10 cellular contexts compared by ENCODE assay signal in genomic region chr11:68327586-68328370, GRCh38. TPM values are rescaled to one million over a fixed set of nuclear protein-coding genes. Genes with fewer than 3 reads are reported as not detected.
DNase-seq lines count a peak whose midpoint lies in the region; ATAC-seq, FAIRE-seq and TF ChIP-seq lines count a peak whose summit lies in the region.
"Had no signal": no experiment of that assay in that cellular context is flagged by ENCODE, and none has a peak within 500 bp of the region (broad histone marks: within the 10 kb centered on the region; RNA-seq: fewer than 3 reads in every experiment).

No MANE protein-coding gene starts in this region.

- H3K27me3 ChIP-seq in HepG2 (ENCODE audit: control insufficient read depth in 1 of 2, insufficient read depth in 2 of 2, low read length in 2 of 2): no peaks in the 10 kb centered on the region
- no peaks in the 10 kb centered on the region for H3K27me3 ChIP-seq in suprapubic skin
- H3K27me3 ChIP-seq: cardiac muscle cell had no signal

- no peaks in the 10 kb centered on the region for H3K9me3 Mint-ChIP-seq in activated CD4-positive, alpha-beta T cell treated with anti-CD3 and anti-CD28 coated beads, Interleukin-2, amount 10 ng/mL, durations not matched to agents 7 days and 5 days
- H3K9me3 Mint-ChIP-seq in activated naive CD8-positive, alpha-beta T cell treated with anti-CD3 and anti-CD28 coated beads, Interleukin-2, amount 10 ng/mL, durations not matched to agents 7 days and 5 days: no peaks in the 10 kb centered on the region

- H3K27ac Mint-ChIP-seq in activated CD4-positive, alpha-beta T cell treated with anti-CD3 and anti-CD28 coated beads, Interleukin-2, amount 10 ng/mL, durations not matched to agents 7 days and 5 days: peak overlapping the region; percentile 41
- peak overlapping the region; percentile 73 for H3K27ac Mint-ChIP-seq in activated naive CD8-positive, alpha-beta T cell treated with anti-CD3 and anti-CD28 coated beads, Interleukin-2, amount 10 ng/mL, durations not matched to agents 7 days and 5 days

- peaks cover 15% of the 10 kb centered on the region for H3K36me3 Mint-ChIP-seq in activated CD4-positive, alpha-beta T cell treated with anti-CD3 and anti-CD28 coated beads, Interleukin-2, amount 10 ng/mL, durations not matched to agents 7 days and 5 days (ENCODE audit: low read depth)
- H3K36me3 Mint-ChIP-seq in activated naive CD8-positive, alpha-beta T cell treated with anti-CD3 and anti-CD28 coated beads, Interleukin-2, amount 10 ng/mL, durations not matched to agents 7 days and 5 days: peaks cover 4% of the 10 kb centered on the region

- TF ChIP-seq EP300 in HepG2 (IDR thresholded peaks at IDR 0.05; ENCODE audit: low read depth in 2 of 2, low read length in 2 of 2): no peak
- no peak for TF ChIP-seq EP300 in HepG2 (CRISPR knock-in tag; IDR thresholded peaks at IDR 0.05; ENCODE audit: borderline replicate concordance)
- no peak for TF ChIP-seq EP300 in suprapubic skin (IDR thresholded peaks at IDR 0.05)

- H3K4me3 ChIP-seq in HepG2 (replicated peaks in 1 of 3; ENCODE audit: insufficient read depth in 1 of 3, low read depth in 2 of 3, low read length in 3 of 3): 0 out of 6 replicates have a peak overlapping the region, but pooled peaks of 1 of the 3 experiments have one; percentile 27
- peak overlapping the region; percentile 13 for H3K4me3 ChIP-seq in suprapubic skin
- H3K4me3 ChIP-seq: cardiac muscle cell had no signal

- H3K4me2 ChIP-seq in HepG2 (ENCODE audit: low read depth, low read length): peak overlapping the region; percentile 49

- no peak for TF ChIP-seq POLR2A in HepG2 (IDR thresholded peaks at IDR 0.05; ENCODE audit: insufficient read depth in 1 of 2, low read depth in 2 of 2, low read length in 2 of 2)
- no peak for TF ChIP-seq POLR2A in suprapubic skin (IDR thresholded peaks at IDR 0.05)

- H2AFZ ChIP-seq in HepG2 (ENCODE audit: low read length): no peak overlapping the region

- H3K79me2 ChIP-seq in HepG2 (ENCODE audit: insufficient read depth, low read length): peaks cover 99% of the 10 kb centered on the region

- H3K4me1 Mint-ChIP-seq in activated CD4-positive, alpha-beta T cell treated with anti-CD3 and anti-CD28 coated beads, Interleukin-2, amount 10 ng/mL, durations not matched to agents 7 days and 5 days: peaks cover 60% of the 10 kb centered on the region
- H3K4me1 Mint-ChIP-seq in activated naive CD8-positive, alpha-beta T cell treated with anti-CD3 and anti-CD28 coated beads, Interleukin-2, amount 10 ng/mL, durations not matched to agents 7 days and 5 days: peaks cover 53% of the 10 kb centered on the region

- no peak for TF ChIP-seq RAD21 in HepG2 (CRISPR knock-in tag; IDR thresholded peaks at IDR 0.05)

- H3K9me3 ChIP-seq in HepG2 (ENCODE audit: low read length) (no peaks in the 10 kb centered on the region), suprapubic skin (no peaks in the 10 kb centered on the region)

- peak overlapping the region; percentile 17 for H3K9ac ChIP-seq in HepG2 (ENCODE audit: insufficient read depth, low read depth, low read length)

- peak overlapping the region; percentile 82 for H3K27ac ChIP-seq in HepG2 (ENCODE audit: extremely low read length, insufficient read depth, low read length)
- H3K27ac ChIP-seq in suprapubic skin: no peak overlapping the region
- H3K27ac ChIP-seq: cardiac muscle cell had no signal

- in situ Hi-C loops in HepG2 (cut with HindIII; ENCODE audit: extremely low pct_ligation_motif_present, low pct_unique_long_range_greater_than_20kb): no loop called here

- no peak for ATAC-seq in activated naive CD8-positive, alpha-beta T cell treated with anti-CD3 and anti-CD28 coated beads, Interleukin-2, amount 10 ng/mL, durations not matched to agents 7 days and 5 days (ENCODE audit: low read depth)
- ATAC-seq in HepG2: no peak

- DNase-seq in activated CD4-positive, alpha-beta T cell treated with anti-CD3 and anti-CD28 coated beads, Interleukin-2, amount 10 ng/mL, durations not matched to agents 7 days and 5 days: no peak
- no peak for DNase-seq in activated CD4-positive, alpha-beta T cell treated with anti-CD3 and anti-CD28 coated beads, Interleukin-2, amount 50 U/mL, for 4 hours
- DNase-seq in activated naive CD8-positive, alpha-beta T cell treated with anti-CD3 and anti-CD28 coated beads, Interleukin-2, amount 10 ng/mL, durations not matched to agents 7 days and 5 days: no peak
- DNase-seq in HepG2 (ENCODE audit: low spot score) (no peak), suprapubic skin (ENCODE audit: low spot score in 2 of 2) (no peak), NCI-H82 treated with DMSO at 0.1 percent for 48 hours (lab: John Stamatoyannopoulos, UW; ENCODE audit: unreplicated experiment) (no peak), foreskin melanocyte (no peak)
- no peak for DNase-seq in stimulated activated CD4-positive, alpha-beta T cell treated with anti-CD3 and anti-CD28 coated beads, Interleukin-2, amount 100 ng/mL, for 24 hours
- DNase-seq: activated T-cell treated with anti-CD3 and anti-CD28 coated beads, Interleukin-2, amount 50 U/mL, for 1 hour had no signal

- no peak for TF ChIP-seq CTCF in HepG2 (CRISPR knock-in tag; IDR thresholded peaks at IDR 0.05)
- no peak for TF ChIP-seq CTCF in suprapubic skin (IDR thresholded peaks at IDR 0.05)

- H3K36me3 ChIP-seq in HepG2 (replicated peaks in 1 of 2; ENCODE audit: control insufficient read depth in 1 of 2, insufficient read depth in 2 of 2, low read length in 2 of 2) (peaks cover 5 to 15% of the 10 kb centered on the region in 2 experiments; a peak in 4 of 5 replicates), suprapubic skin (no peaks in the 10 kb centered on the region)
- H3K36me3 ChIP-seq: cardiac muscle cell had no signal

- H4K20me1 ChIP-seq in HepG2 (ENCODE audit: insufficient read depth, low read length): peaks cover 25% of the 10 kb centered on the region; the same call in 1 of the 2 replicates

- H3K4me1 ChIP-seq in HepG2 (ENCODE audit: insufficient read depth, low read length) (peaks cover 99% of the 10 kb centered on the region), suprapubic skin (peaks cover 59% of the 10 kb centered on the region)

- CTCF ChIA-PET in activated CD4-positive, alpha-beta T cell treated with anti-CD3 and anti-CD28 coated beads, Interleukin-2, amount 10 ng/mL, durations not matched to agents 7 days and 5 days (lab: Charles Lee): interaction anchor here (0.7 to 1.3 kb wide), 3 partner anchors 8 to 26 kb away, joined by 3 read pairs; no protein-coding TSS in a partner anchor
- CTCF ChIA-PET in HepG2 (lab: Yijun Ruan, JAX; ENCODE audit: low intra/inter-chr PET ratio, low total read pairs): no interaction called here

- no TSS peak for BruUV-seq in HepG2 (replicated peaks; lab: Mats Ljungman, UMichigan)

- intact Hi-C loops in HepG2 (cut with micrococcal nuclease; ENCODE audit: unreplicated experiment): loop anchor here (2.0 kb wide), 1 partner anchor 13 kb away; no protein-coding TSS in a partner anchor

- 25% methylated on average over 12 of the region's 19 CpGs for WGBS in HepG2 (ENCODE audit: low lambda C conversion rate)
- 47% methylated on average over 19 of the region's 19 CpGs for WGBS in suprapubic skin

- FAIRE-seq in HepG2 (lab: Jason Lieb, UNC): no peak

- H3K27me3 Mint-ChIP-seq in activated CD4-positive, alpha-beta T cell treated with anti-CD3 and anti-CD28 coated beads, Interleukin-2, amount 10 ng/mL, durations not matched to agents 7 days and 5 days: no peaks in the 10 kb centered on the region
- peaks cover 2% of the 10 kb centered on the region for H3K27me3 Mint-ChIP-seq in activated naive CD8-positive, alpha-beta T cell treated with anti-CD3 and anti-CD28 coated beads, Interleukin-2, amount 10 ng/mL, durations not matched to agents 7 days and 5 days

- H3K4me3 Mint-ChIP-seq in activated CD4-positive, alpha-beta T cell treated with anti-CD3 and anti-CD28 coated beads, Interleukin-2, amount 10 ng/mL, durations not matched to agents 7 days and 5 days: peak overlapping the region; percentile 38
- peak overlapping the region; percentile 68 for H3K4me3 Mint-ChIP-seq in activated naive CD8-positive, alpha-beta T cell treated with anti-CD3 and anti-CD28 coated beads, Interleukin-2, amount 10 ng/mL, durations not matched to agents 7 days and 5 days

- POLR2A ChIA-PET in activated CD4-positive, alpha-beta T cell treated with anti-CD3 and anti-CD28 coated beads, Interleukin-2, amount 10 ng/mL, durations not matched to agents 7 days and 5 days (lab: Charles Lee): no interaction called here
- POLR2A ChIA-PET in activated naive CD8-positive, alpha-beta T cell treated with anti-CD3 and anti-CD28 coated beads, Interleukin-2, amount 10 ng/mL, durations not matched to agents 7 days and 5 days (lab: Charles Lee): interaction anchor here (1.0 to 1.4 kb wide), 3 partner anchors 14 to 46 kb away, joined by 3 to 5 read pairs (median 3); no protein-coding TSS in a partner anchor
- POLR2A ChIA-PET in HepG2 (lab: Yijun Ruan, JAX): interaction anchor here (0.9 to 8.9 kb wide), 10 partner anchors 9 to 181 kb away, joined by 3 to 106 read pairs (median 8); partner anchors contain the start of gene C11orf24

RNA-seq across cellular contexts. Expression of gene LRP5, which starts 15.4 kb away (rescaled TPM):
- total RNA-seq in activated CD4-positive, alpha-beta T cell treated with anti-CD3 and anti-CD28 coated beads, Interleukin-2, amount 10 ng/mL, durations not matched to agents 7 days and 5 days: 10 to 100 TPM; 32.2 to 32.7 TPM
- 10 to 100 TPM; 22.3 to 23.3 TPM for total RNA-seq in activated naive CD8-positive, alpha-beta T cell treated with anti-CD3 and anti-CD28 coated beads, Interleukin-2, amount 10 ng/mL, durations not matched to agents 7 days and 5 days
- total RNA-seq in HepG2 (2016; rRNA removed; fragmentation: Illumina TruSeq; extraction: Trizol) (23.6 and 40.4 TPM in 2 replicates), suprapubic skin (10 to 100 TPM; 27.3 to 60.1 (median 35.0) TPM)
- total RNA-seq in HepG2 (2016; cell fraction: cytosol; rRNA removed; fragmentation: Illumina TruSeq; extraction: Trizol; ENCODE audit: low read depth): 19.7 and 22.6 TPM in 2 replicates
- total RNA-seq in HepG2 (2016; cell fraction: insoluble cytoplasmic fraction; rRNA removed; fragmentation: Illumina TruSeq; extraction: Trizol): 17.6 and 41.1 TPM in 2 replicates
- 27.9 and 29.7 TPM in 2 replicates for total RNA-seq in HepG2 (2016; cell fraction: membrane; rRNA removed; fragmentation: Illumina TruSeq; extraction: Trizol)
- 50.9 and 60.6 TPM in 2 replicates for total RNA-seq in HepG2 (2016; cell fraction: nucleus; rRNA removed; fragmentation: Illumina TruSeq; extraction: Trizol)
- polyA plus RNA-seq in HepG2 (2011; rRNA removed): 64.0 and 83.4 TPM in 2 replicates
- polyA plus RNA-seq in HepG2 (2011; cell fraction: cytosol; rRNA removed): 37.9 and 59.3 TPM in 2 replicates
- polyA plus RNA-seq in HepG2 (2011; cell fraction: nucleus; rRNA removed): 131 and 158 TPM in 2 replicates
- 80.7 and 119 TPM in 2 replicates for polyA plus RNA-seq in HepG2 (2012)
- 10.8 and 12.1 TPM in 2 replicates for polyA plus RNA-seq in HepG2 (2016; cell fraction: cytosol; fragmentation: Illumina TruSeq; extraction: Trizol; ENCODE audit: low read depth)
- polyA plus RNA-seq in HepG2 (2016; cell fraction: insoluble cytoplasmic fraction; fragmentation: Illumina TruSeq; extraction: Trizol; ENCODE audit: low read depth): 25.6 and 36.8 TPM in 2 replicates
- polyA plus RNA-seq in HepG2 (2016; cell fraction: membrane; fragmentation: Illumina TruSeq; extraction: Trizol; ENCODE audit: low read depth): 20.7 and 25.9 TPM in 2 replicates
- 130 and 133 TPM in 2 replicates for polyA plus RNA-seq in HepG2 (2016; cell fraction: nucleus; fragmentation: Illumina TruSeq; extraction: Trizol; ENCODE audit: insufficient read depth, low read depth)
- polyA minus RNA-seq in HepG2 (2011; rRNA and poly(A)+ RNA removed; ENCODE audit: low replicate concordance): 49.7 and 219 TPM in 2 replicates
- 75.4 and 75.5 TPM in 2 replicates for polyA minus RNA-seq in HepG2 (2011; cell fraction: cytosol; rRNA and poly(A)+ RNA removed)
- 58.3 and 59.0 TPM in 2 replicates for polyA minus RNA-seq in HepG2 (2011; cell fraction: nucleus; rRNA and poly(A)+ RNA removed)

RNA-seq across cellular contexts. Expression of gene C11orf24, which starts 56.0 kb away (rescaled TPM):
- 10 to 100 TPM; 20.0 to 25.2 TPM for total RNA-seq in activated CD4-positive, alpha-beta T cell treated with anti-CD3 and anti-CD28 coated beads, Interleukin-2, amount 10 ng/mL, durations not matched to agents 7 days and 5 days
- 10 to 100 TPM; 23.1 to 23.5 TPM for total RNA-seq in activated naive CD8-positive, alpha-beta T cell treated with anti-CD3 and anti-CD28 coated beads, Interleukin-2, amount 10 ng/mL, durations not matched to agents 7 days and 5 days
- total RNA-seq in HepG2 (2016; rRNA removed; fragmentation: Illumina TruSeq; extraction: Trizol) (50.8 and 55.5 TPM in 2 replicates), suprapubic skin (10 to 100 TPM in 3 of 4 donors, 1 to 10 TPM in 1; 7.2 to 24.8 (median 16.7) TPM)
- 110 and 141 TPM in 2 replicates for total RNA-seq in HepG2 (2016; cell fraction: cytosol; rRNA removed; fragmentation: Illumina TruSeq; extraction: Trizol; ENCODE audit: low read depth)
- 53.9 and 57.2 TPM in 2 replicates for total RNA-seq in HepG2 (2016; cell fraction: insoluble cytoplasmic fraction; rRNA removed; fragmentation: Illumina TruSeq; extraction: Trizol)
- 100.0 and 131 TPM in 2 replicates for total RNA-seq in HepG2 (2016; cell fraction: membrane; rRNA removed; fragmentation: Illumina TruSeq; extraction: Trizol)
- total RNA-seq in HepG2 (2016; cell fraction: nucleus; rRNA removed; fragmentation: Illumina TruSeq; extraction: Trizol): 32.7 and 33.6 TPM in 2 replicates
- 52.9 and 62.4 TPM in 2 replicates for polyA plus RNA-seq in HepG2 (2011; rRNA removed)
- polyA plus RNA-seq in HepG2 (2011; cell fraction: cytosol; rRNA removed): 58.4 and 70.2 TPM in 2 replicates
- 58.8 and 59.2 TPM in 2 replicates for polyA plus RNA-seq in HepG2 (2011; cell fraction: nucleus; rRNA removed)
- polyA plus RNA-seq in HepG2 (2012): 50.8 and 63.8 TPM in 2 replicates
- 122 and 158 TPM in 2 replicates for polyA plus RNA-seq in HepG2 (2016; cell fraction: cytosol; fragmentation: Illumina TruSeq; extraction: Trizol; ENCODE audit: low read depth)
- polyA plus RNA-seq in HepG2 (2016; cell fraction: insoluble cytoplasmic fraction; fragmentation: Illumina TruSeq; extraction: Trizol; ENCODE audit: low read depth): 61.2 and 70.0 TPM in 2 replicates
- polyA plus RNA-seq in HepG2 (2016; cell fraction: membrane; fragmentation: Illumina TruSeq; extraction: Trizol; ENCODE audit: low read depth): 97.9 and 125 TPM in 2 replicates
- 71.8 and 76.2 TPM in 2 replicates for polyA plus RNA-seq in HepG2 (2016; cell fraction: nucleus; fragmentation: Illumina TruSeq; extraction: Trizol; ENCODE audit: insufficient read depth, low read depth)
- 53.9 and 60.5 TPM in 2 replicates for polyA minus RNA-seq in HepG2 (2011; rRNA and poly(A)+ RNA removed; ENCODE audit: low replicate concordance)
- polyA minus RNA-seq in HepG2 (2011; cell fraction: cytosol; rRNA and poly(A)+ RNA removed): 26.4 and 31.4 TPM in 2 replicates
- polyA minus RNA-seq in HepG2 (2011; cell fraction: nucleus; rRNA and poly(A)+ RNA removed): 19.3 and 23.5 TPM in 2 replicates
